15 cellular contexts compared by ENCODE assay signal in genomic region chr11:80118071-80118470, GRCh38.
A peak's percentile ranks its signal among the peaks of the same experiment; 100 is the strongest.
DNase-seq lines count a peak whose midpoint lies in the region; ATAC-seq and TF ChIP-seq lines count a peak whose summit lies in the region.
"Had no signal": no experiment of that assay in that cellular context is flagged by ENCODE, and none has a peak within 500 bp of the region (broad histone marks: within the 10 kb centered on the region; RNA-seq: fewer than 3 reads in every experiment).

No MANE protein-coding gene starts in this region.

- no peaks in the 10 kb centered on the region for H3K36me3 ChIP-seq in stomach

- TF ChIP-seq CTCF in foreskin keratinocyte (conservative IDR thresholded peaks at IDR 0.05): no peak
- TF ChIP-seq CTCF in stomach (IDR thresholded peaks at IDR 0.05): no peak
- no peak for TF ChIP-seq CTCF in RWPE1 (conservative IDR thresholded peaks at IDR 0.05; ENCODE audit: low read depth)

- H3K27ac ChIP-seq in foreskin keratinocyte (no peak overlapping the region), stomach (no peak overlapping the region), RWPE1 (no peak overlapping the region)
- H3K27ac ChIP-seq: C4-2B had no signal

- H3K4me1 ChIP-seq in foreskin keratinocyte: no peaks in the 10 kb centered on the region
- H3K4me1 ChIP-seq in stomach: no peaks in the 10 kb centered on the region
- H3K4me1 ChIP-seq: Caco-2 had no signal

- POLR2A ChIA-PET in RWPE1 (lab: Yijun Ruan, JAX; ENCODE audit: low non-redundant PET): no interaction called here

- intact Hi-C loops in stomach (cut with DNase I; ENCODE audit: low total_unique reads): no loop called here

- H3K4me3 ChIP-seq in stomach: no peak overlapping the region
- H3K4me3 ChIP-seq: GM23338 had no signal

- CTCF ChIA-PET in RWPE1 (lab: Yijun Ruan, JAX): no interaction called here

- no peak for TF ChIP-seq EP300 in stomach (IDR thresholded peaks at IDR 0.05)

- TF ChIP-seq POLR2A in stomach (IDR thresholded peaks at IDR 0.05): no peak

- no peaks in the 10 kb centered on the region for H3K9me3 ChIP-seq in stomach
- H3K9me3 ChIP-seq: Caco-2 had no signal

- DNase-seq in NCI-H524 (lab: John Stamatoyannopoulos, UW) (peak; percentile 4 to 36), NCI-H524 treated with DMSO at 0.1 percent for 48 hours (lab: John Stamatoyannopoulos, UW) (no peak), NCI-H748 (lab: John Stamatoyannopoulos, UW; ENCODE audit: unreplicated experiment) (peak; percentile 88), foreskin keratinocyte (peak; percentile 30 to 46), stomach (peak; percentile 27), AML-193 (lab: John Stamatoyannopoulos, UW) (no peak), RWPE1 (ENCODE audit: low spot score) (no peak), anterior cingulate cortex (lab: John Stamatoyannopoulos, UW) (no peak)
- DNase-seq: Caco-2, NCI-H146, NCI-H2107, NCI-H82, SHP77 treated with DMSO at 0.1 percent for 48 hours had no signal

- ATAC-seq in foreskin keratinocyte: peak; percentile 50
- ATAC-seq: GM23338 had no signal

- H3K27me3 ChIP-seq in foreskin keratinocyte: no peaks in the 10 kb centered on the region
- no peaks in the 10 kb centered on the region for H3K27me3 ChIP-seq in stomach

- WGBS in stomach, 5 donors: 71 to 80% (median 74%) methylated on average over 2 of the region's 2 CpGs

Comparison
In these comparisons a context has a peak if more than half of its experiments do, and no peak if none do; other contexts are left out.
1. DNase-seq: peak in NCI-H524 (2 of 2), NCI-H748 (single experiment), foreskin keratinocyte (2 of 2) and stomach (single experiment); none in NCI-H524 treated with DMSO at 0.1 percent for 48 hours (single experiment), AML-193 (0 of 2), RWPE1 (single experiment) and anterior cingulate cortex (0 of 58).